8 cellular contexts compared by ENCODE assay signal in genomic region chr11:19978668-19979518, GRCh38.
DNase-seq lines count a peak whose midpoint lies in the region; ATAC-seq and TF ChIP-seq lines count a peak whose summit lies in the region.

No MANE protein-coding gene starts in this region.

- TF ChIP-seq CTCF in endodermal cell (conservative IDR thresholded peaks at IDR 0.05) (no peak), spleen (IDR thresholded peaks at IDR 0.05 in 8 of 11, conservative IDR thresholded peaks at IDR 0.05 in 3 of 11) (no peak)

- WGBS in endodermal cell (ENCODE audit: insufficient coverage in 1 of 2, insufficient read length in 1 of 2), 2 experiments = 95 to 100% methylated on average over 3 to 5 of the region's 8 CpGs
- 69 to 80% (median 77%) methylated on average over 8 of the region's 8 CpGs for WGBS in spleen, 5 donors

- intact Hi-C loops in spleen (cut with DNase I; ENCODE audit: low total_unique reads) = no loop called here

- peaks cover 16% of the 10 kb centered on the region for H3K4me1 Mint-ChIP-seq in endodermal cell
- peaks cover 6% of the 10 kb centered on the region for H3K4me1 Mint-ChIP-seq in stimulated activated effector memory CD8-positive, alpha-beta T cell treated with anti-CD3 and anti-CD28 coated beads, Interleukin-12 subunit alpha, Interleukin-12 subunit beta, amount 100 ng/mL, for 72 hours

- no peak overlapping the region for H3K4me3 ChIP-seq in endodermal cell (ENCODE audit: low read length)
- no peak overlapping the region for H3K4me3 ChIP-seq in spleen

- peak; percentile 63 for ATAC-seq in GM21381 (IDR thresholded peaks at IDR 0.05; ENCODE audit: unreplicated experiment)
- ATAC-seq in HG03575 (IDR thresholded peaks at IDR 0.05; ENCODE audit: extremely low read depth, insufficient number of reproducible peaks, low FRiP score, unreplicated experiment) = peak; percentile 49
- ATAC-seq in stimulated activated effector memory CD8-positive, alpha-beta T cell treated with anti-CD3 and anti-CD28 coated beads, Interleukin-12 subunit alpha, Interleukin-12 subunit beta, amount 100 ng/mL, for 72 hours = peak; percentile 77

- peak; percentile 78 for DNase-seq in ELR (ENCODE audit: low read depth)
- no peak for DNase-seq in endodermal cell
- DNase-seq in stimulated activated effector memory CD8-positive, alpha-beta T cell treated with anti-CD3 and anti-CD28 coated beads, Interleukin-12 subunit alpha, Interleukin-12 subunit beta, amount 100 ng/mL, for 72 hours (ENCODE audit: low spot score in 2 of 2) = no peak
- no peak for DNase-seq in stimulated activated naive CD4-positive, alpha-beta T cell treated with Interleukin-2 at 50 U/mL for 16 hours (lab: John Stamatoyannopoulos, UW)
- DNase-seq in NCI-H2171 (lab: John Stamatoyannopoulos, UW) = no peak
- no peak for DNase-seq in spleen

- H3K9me3 ChIP-seq in endodermal cell (ENCODE audit: control insufficient read depth, low read length) (no peaks in the 10 kb centered on the region), spleen (no peaks in the 10 kb centered on the region)

- H3K36me3 Mint-ChIP-seq in endodermal cell (ENCODE audit: low read depth) = no peaks in the 10 kb centered on the region
- H3K36me3 Mint-ChIP-seq in stimulated activated effector memory CD8-positive, alpha-beta T cell treated with anti-CD3 and anti-CD28 coated beads, Interleukin-12 subunit alpha, Interleukin-12 subunit beta, amount 100 ng/mL, for 72 hours = peaks cover 6% of the 10 kb centered on the region

- H3K27ac ChIP-seq in endodermal cell (ENCODE audit: low read depth, low read length) (no peak overlapping the region), spleen (no peak overlapping the region)

- no peaks in the 10 kb centered on the region for H3K9me3 Mint-ChIP-seq in endodermal cell
- no peaks in the 10 kb centered on the region for H3K9me3 Mint-ChIP-seq in stimulated activated effector memory CD8-positive, alpha-beta T cell treated with anti-CD3 and anti-CD28 coated beads, Interleukin-12 subunit alpha, Interleukin-12 subunit beta, amount 100 ng/mL, for 72 hours

- TF ChIP-seq POLR2A in spleen (IDR thresholded peaks at IDR 0.05) = no peak

- H3K36me3 ChIP-seq in endodermal cell (ENCODE audit: control insufficient read depth, insufficient read depth, low read length) (no peaks in the 10 kb centered on the region), spleen (no peaks in the 10 kb centered on the region)

- no peak overlapping the region for H3K9ac ChIP-seq in endodermal cell (ENCODE audit: extremely low read depth, low read length, poor library complexity, severe bottlenecking)

- H3K27me3 ChIP-seq in endodermal cell (ENCODE audit: control insufficient read depth, insufficient read depth, low read length, poor library complexity, severe bottlenecking) (no peaks in the 10 kb centered on the region), spleen (replicated peaks in 1 of 7) (peaks cover 0 to 6% (median 0%) of the 10 kb centered on the region in 7 donors)

- peaks cover 4% of the 10 kb centered on the region for H3K4me1 ChIP-seq in endodermal cell (ENCODE audit: control insufficient read depth, insufficient read depth, low read length)
- peaks cover 0 to 10% (median 0%) of the 10 kb centered on the region in 6 donors for H3K4me1 ChIP-seq in spleen

- H3K4me3 Mint-ChIP-seq in endodermal cell = no peak overlapping the region
- H3K4me3 Mint-ChIP-seq in stimulated activated effector memory CD8-positive, alpha-beta T cell treated with anti-CD3 and anti-CD28 coated beads, Interleukin-12 subunit alpha, Interleukin-12 subunit beta, amount 100 ng/mL, for 72 hours = no peak overlapping the region

- H3K27me3 Mint-ChIP-seq in endodermal cell (ENCODE audit: insufficient read depth) = no peaks in the 10 kb centered on the region

- H3K27ac Mint-ChIP-seq in endodermal cell = peak overlapping the region; percentile 10
- H3K27ac Mint-ChIP-seq in stimulated activated effector memory CD8-positive, alpha-beta T cell treated with anti-CD3 and anti-CD28 coated beads, Interleukin-12 subunit alpha, Interleukin-12 subunit beta, amount 100 ng/mL, for 72 hours = peak overlapping the region; percentile 24
